8 cellular contexts compared by ENCODE assay signal in genomic region chr2:174046172-174046571, GRCh38.
"Had no signal": no experiment of that assay in that cellular context is flagged by ENCODE, and none has a peak within 500 bp of the region (broad histone marks: within the 10 kb centered on the region; RNA-seq: fewer than 3 reads in every experiment).

No MANE protein-coding gene starts in this region.

- H3K27ac Mint-ChIP-seq: IgD-negative memory B cell had no signal

- FAIRE-seq: HTR-8/SVneo, K562 had no signal

- ATAC-seq: K562 had no signal

- H3K4me2 ChIP-seq: KMS-11 had no signal

- H3K9me3 Mint-ChIP-seq: IgD-negative memory B cell had no signal

- H3K9ac ChIP-seq: KMS-11 had no signal

- H3K4me3 Mint-ChIP-seq: IgD-negative memory B cell had no signal

- H3K4me3 ChIP-seq: K562 had no signal

- DNase-seq: Karpas-422, KBM-7, KG1 had no signal

- H3K27ac ChIP-seq: HL-60, KMS-11 had no signal
